ENCODE assay signal across 1 cellular context in genomic region chr1:221743416-221744208, GRCh38.
TF ChIP-seq lines count a peak whose summit lies in the region.

No MANE protein-coding gene starts in this region.

TF ChIP-seq in GM12878, 131 proteins besides CTCF, POLR2A, EP300 and RAD21 (continued from another document):
- TF ChIP-seq, protein P1, sequence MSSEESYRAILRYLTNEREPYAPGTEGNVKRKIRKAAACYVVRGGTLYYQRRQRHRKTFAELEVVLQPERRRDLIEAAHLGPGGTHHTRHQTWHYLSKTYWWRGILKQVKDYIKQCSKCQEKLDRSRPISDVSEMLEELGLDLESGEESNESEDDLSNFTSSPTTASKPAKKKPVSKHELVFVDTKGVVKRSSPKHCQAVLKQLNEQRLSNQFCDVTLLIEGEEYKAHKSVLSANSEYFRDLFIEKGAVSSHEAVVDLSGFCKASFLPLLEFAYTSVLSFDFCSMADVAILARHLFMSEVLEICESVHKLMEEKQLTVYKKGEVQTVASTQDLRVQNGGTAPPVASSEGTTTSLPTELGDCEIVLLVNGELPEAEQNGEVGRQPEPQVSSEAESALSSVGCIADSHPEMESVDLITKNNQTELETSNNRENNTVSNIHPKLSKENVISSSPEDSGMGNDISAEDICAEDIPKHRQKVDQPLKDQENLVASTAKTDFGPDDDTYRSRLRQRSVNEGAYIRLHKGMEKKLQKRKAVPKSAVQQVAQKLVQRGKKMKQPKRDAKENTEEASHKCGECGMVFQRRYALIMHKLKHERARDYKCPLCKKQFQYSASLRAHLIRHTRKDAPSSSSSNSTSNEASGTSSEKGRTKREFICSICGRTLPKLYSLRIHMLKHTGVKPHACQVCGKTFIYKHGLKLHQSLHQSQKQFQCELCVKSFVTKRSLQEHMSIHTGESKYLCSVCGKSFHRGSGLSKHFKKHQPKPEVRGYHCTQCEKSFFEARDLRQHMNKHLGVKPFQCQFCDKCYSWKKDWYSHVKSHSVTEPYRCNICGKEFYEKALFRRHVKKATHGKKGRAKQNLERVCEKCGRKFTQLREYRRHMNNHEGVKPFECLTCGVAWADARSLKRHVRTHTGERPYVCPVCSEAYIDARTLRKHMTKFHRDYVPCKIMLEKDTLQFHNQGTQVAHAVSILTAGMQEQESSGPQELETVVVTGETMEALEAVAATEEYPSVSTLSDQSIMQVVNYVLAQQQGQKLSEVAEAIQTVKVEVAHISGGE (CRISPR knock-in tag; IDR thresholded peaks at IDR 0.05): no peak
- TF ChIP-seq FOXK2 (IDR thresholded peaks at IDR 0.05): no peak
- TF ChIP-seq RUNX3 (IDR thresholded peaks at IDR 0.05; ENCODE audit: low read length): no peak
- peak; percentile 63; the same call in 1 of the 2 replicates for TF ChIP-seq ZNF24 (IDR thresholded peaks at IDR 0.05)
- TF ChIP-seq TAF1 (IDR thresholded peaks at IDR 0.05; ENCODE audit: borderline replicate concordance, low read depth, low read length): no peak
- TF ChIP-seq ZBTB4 (CRISPR knock-in tag; IDR thresholded peaks at IDR 0.05): no peak
- TF ChIP-seq NRF1 (conservative IDR thresholded peaks at IDR 0.05; ENCODE audit: low read depth, low read length): no peak
- TF ChIP-seq MYC (IDR thresholded peaks at IDR 0.05; ENCODE audit: insufficient read depth, insufficient read length, insufficient replicate concordance, low read length, severe bottlenecking): no peak
- no peak for TF ChIP-seq JUND (IDR thresholded peaks at IDR 0.05; ENCODE audit: low read depth, low read length)
TF ChIP-seq in GM12878: peak in this region for 40.
